In genomic region chr22:18956121-18956895, GRCh38 we compare ENCODE assay signal across 4 cellular contexts. TPM values are rescaled to one million over a fixed set of nuclear protein-coding genes. Genes with fewer than 3 reads are reported as not detected.
"Had no signal": no experiment of that assay in that cellular context is flagged by ENCODE, and none has a peak within 500 bp of the region (broad histone marks: within the 10 kb centered on the region; RNA-seq: fewer than 3 reads in every experiment).

No MANE protein-coding gene starts in this region.

RNA-seq across cellular contexts. Expression of gene PRODH, which starts 20.2 kb away (rescaled TPM):
- total RNA-seq: dermis microvascular lymphatic vessel endothelial cell, endothelial cell of umbilical vein, pulmonary artery endothelial cell had no signal
- polyA plus RNA-seq: endothelial cell of umbilical vein, immature natural killer cell had no signal
